Comparison of ENCODE assay signal across 19 cellular contexts in genomic region chr3:134956844-134957243, GRCh38.
"Had no signal": no experiment of that assay in that cellular context is flagged by ENCODE, and none has a peak within 500 bp of the region (broad histone marks: within the 10 kb centered on the region; RNA-seq: fewer than 3 reads in every experiment).

No MANE protein-coding gene starts in this region.

- H3K4me1 Mint-ChIP-seq: activated CD4-positive, alpha-beta T cell treated with anti-CD3 and anti-CD28 coated beads, Interleukin-2, amount 10 ng/mL, durations not matched to agents 24 days and 14 days; activated naive CD8-positive, alpha-beta T cell treated with anti-CD3 and anti-CD28 coated beads, Interleukin-2, amount 10 ng/mL, durations not matched to agents 7 days and 5 days; activated T-helper 17 cell treated with anti-CD3 and anti-CD28 coated beads, Interleukin-2, amount 50 U/mL, for 72 hours; nephron had no signal

- ATAC-seq: activated CD8-positive, alpha-beta T cell treated with anti-CD3 and anti-CD28 coated beads for 36 hours; activated T-helper 17 cell treated with anti-CD3 and anti-CD28 coated beads, Interleukin-2, amount 50 U/mL, for 72 hours; gastroesophageal sphincter had no signal

- H3K36me3 Mint-ChIP-seq: activated naive CD8-positive, alpha-beta T cell treated with anti-CD3 and anti-CD28 coated beads, Interleukin-2, amount 10 ng/mL, durations not matched to agents 7 days and 5 days had no signal

- H3K4me3 Mint-ChIP-seq: activated CD4-positive, alpha-beta T cell treated with anti-CD3 and anti-CD28 coated beads, Interleukin-2, amount 10 ng/mL, durations not matched to agents 24 days and 14 days; activated CD8-positive, alpha-beta T cell treated with anti-CD3 and anti-CD28 coated beads for 36 hours; activated naive CD8-positive, alpha-beta T cell treated with anti-CD3 and anti-CD28 coated beads, Interleukin-2, amount 10 ng/mL, durations not matched to agents 7 days and 5 days; activated T-helper 17 cell treated with anti-CD3 and anti-CD28 coated beads, Interleukin-2, amount 50 U/mL, for 72 hours; nephron had no signal

- H3K9me3 Mint-ChIP-seq: activated CD4-positive, alpha-beta T cell treated with anti-CD3 and anti-CD28 coated beads, Interleukin-2, amount 10 ng/mL, durations not matched to agents 24 days and 14 days; activated CD8-positive, alpha-beta T cell treated with anti-CD3 and anti-CD28 coated beads for 36 hours; activated naive CD8-positive, alpha-beta T cell treated with anti-CD3 and anti-CD28 coated beads, Interleukin-2, amount 10 ng/mL, durations not matched to agents 7 days and 5 days; activated T-helper 17 cell treated with anti-CD3 and anti-CD28 coated beads, Interleukin-2, amount 50 U/mL, for 72 hours; nephron had no signal

- H3K27ac Mint-ChIP-seq: activated CD4-positive, alpha-beta T cell treated with anti-CD3 and anti-CD28 coated beads, Interleukin-2, amount 10 ng/mL, durations not matched to agents 24 days and 14 days; activated CD8-positive, alpha-beta T cell treated with anti-CD3 and anti-CD28 coated beads for 36 hours; activated naive CD8-positive, alpha-beta T cell treated with anti-CD3 and anti-CD28 coated beads, Interleukin-2, amount 10 ng/mL, durations not matched to agents 7 days and 5 days; activated T-helper 17 cell treated with anti-CD3 and anti-CD28 coated beads, Interleukin-2, amount 50 U/mL, for 72 hours; nephron had no signal

- H3K27me3 Mint-ChIP-seq: activated CD4-positive, alpha-beta T cell treated with anti-CD3 and anti-CD28 coated beads, Interleukin-2, amount 10 ng/mL, durations not matched to agents 24 days and 14 days; activated CD8-positive, alpha-beta T cell treated with anti-CD3 and anti-CD28 coated beads for 36 hours; activated naive CD8-positive, alpha-beta T cell treated with anti-CD3 and anti-CD28 coated beads, Interleukin-2, amount 10 ng/mL, durations not matched to agents 7 days and 5 days; activated T-helper 17 cell treated with anti-CD3 and anti-CD28 coated beads, Interleukin-2, amount 50 U/mL, for 72 hours had no signal

- DNase-seq: activated CD4-positive, alpha-beta T cell treated with anti-CD3 and anti-CD28 coated beads, Interleukin-2, amount 10 ng/mL, durations not matched to agents 24 days and 14 days; activated CD8-positive, alpha-beta T cell treated with anti-CD3 and anti-CD28 coated beads for 36 hours; activated naive CD4-positive, alpha-beta T cell; activated naive CD8-positive, alpha-beta T cell treated with anti-CD3 and anti-CD28 coated beads, Interleukin-2, amount 10 ng/mL, durations not matched to agents 7 days and 5 days; activated T-cell treated with anti-CD3 and anti-CD28 coated beads, Interleukin-2, amount 50 U/mL, for 1 hour; amygdala; caudate nucleus; heart left ventricle; left ventricle myocardium inferior; mammary epithelial cell; midbrain; sigmoid colon; stimulated activated CD4-positive, alpha-beta T cell treated with anti-CD3 and anti-CD28 coated beads, Interleukin-4, amount 100 ng/mL, for 4 hours; stimulated activated naive CD4-positive, alpha-beta T cell; tibial artery; uterus had no signal
